In the genomic region with DNA sequence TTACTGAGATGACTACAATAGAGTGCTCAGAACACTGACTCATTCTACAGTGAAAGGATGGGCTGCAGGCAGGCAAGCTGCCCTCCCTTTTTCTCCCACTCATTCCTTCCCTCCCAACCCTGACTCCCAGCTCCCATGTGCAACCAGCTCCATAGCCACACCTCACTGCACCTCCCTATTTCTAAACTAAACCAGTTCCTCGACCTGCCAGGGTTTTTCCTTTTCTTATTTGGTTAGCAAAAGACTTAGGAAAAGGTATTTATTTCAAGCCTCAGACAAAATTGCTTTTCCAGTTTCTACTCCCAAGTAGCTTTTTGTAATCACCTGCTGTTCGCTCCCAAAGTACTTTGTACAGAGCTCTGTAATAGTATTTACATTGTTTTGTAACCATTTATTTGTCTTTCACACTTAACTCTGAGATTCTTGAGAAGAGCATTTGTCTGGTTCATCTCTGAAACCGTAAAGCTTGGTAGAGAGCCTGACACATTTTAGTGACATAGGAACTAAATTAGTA, we compare ENCODE assay signal across 11 cellular contexts. TPM values are rescaled to one million over a fixed set of nuclear protein-coding genes. Genes with fewer than 3 reads are reported as not detected.
DNase-seq lines count a peak whose midpoint lies in the region; ATAC-seq, FAIRE-seq and TF ChIP-seq lines count a peak whose summit lies in the region.
"Had no signal": no experiment of that assay in that cellular context is flagged by ENCODE, and none has a peak within 500 bp of the region (broad histone marks: within the 10 kb centered on the region; RNA-seq: fewer than 3 reads in every experiment).

No MANE protein-coding gene starts in this region.

- H3K4me1 ChIP-seq in Panc1 (ENCODE audit: control insufficient read depth, insufficient read depth, low read length) (no peaks in the 10 kb centered on the region), small intestine (ENCODE audit: control insufficient read depth in 2 of 2, insufficient read depth in 1 of 2, low read depth in 1 of 2, low read length in 1 of 2) (peaks cover 0 to 2% of the 10 kb centered on the region in 2 donors)

- TF ChIP-seq CTCF in Panc1 (IDR thresholded peaks at IDR 0.05) (no peak), GM13976 (IDR thresholded peaks at IDR 0.05; ENCODE audit: borderline replicate concordance, control extremely low read depth, extremely low read depth, insufficient read depth, missing control alignments) (no peak)

- ATAC-seq in Panc1 (peak; percentile 65; the same call in 1 of the 2 replicates), GM21381 (IDR thresholded peaks at IDR 0.05; ENCODE audit: unreplicated experiment) (no peak)

- no peak for TF ChIP-seq POLR2A in H54 (IDR thresholded peaks at IDR 0.05; ENCODE audit: low read depth, low read length)

- intact Hi-C loops in Panc1 (cut with micrococcal nuclease; ENCODE audit: unreplicated experiment), result no loop called here

- H3K4me3 ChIP-seq in Panc1 (ENCODE audit: low read depth in 2 of 2, low read length in 2 of 2) (no peak overlapping the region), small intestine (ENCODE audit: low read depth in 1 of 2, low read length in 2 of 2) (peak overlapping the region in 1 of 2 donors; percentile 39)
- H3K4me3 ChIP-seq: cardiac muscle cell had no signal

- POLR2A ChIA-PET in Panc1 (lab: Charles Lee), result no interaction called here

- in situ Hi-C loops in Panc1 (cut with HindIII; ENCODE audit: low pct_unique_long_range_greater_than_20kb, low sequenced_read_pairs) (no loop called here), GM13976 (cut with MboI; ENCODE audit: low sequenced_read_pairs, unreplicated experiment) (no loop called here)

- DNase-seq in H54 (ENCODE audit: insufficient read length, low spot score), result peak; percentile 25
- no peak for DNase-seq in Panc1 (ENCODE audit: low read depth, low spot score)
- DNase-seq in glomerular visceral epithelial cell (ENCODE audit: extremely low spot score), result peak; percentile 52
- peak; percentile 82 for DNase-seq in small intestine
- DNase-seq in activated CD8-positive, alpha-beta memory T cell treated with anti-CD3 and anti-CD28 coated beads, Interleukin-2, amount 50 U/mL, for 4 hours, result no peak
- DNase-seq in GM13976 (ENCODE audit: low spot score), result no peak
- DNase-seq: activated CD4-positive, CD25-positive, alpha-beta regulatory T cell treated with anti-CD3 and anti-CD28 coated beads, Interleukin-2, amount 50 U/mL, for 72 hours; NCI-H2081 treated with DMSO at 0.1 percent for 48 hours; stimulated activated CD4-positive, alpha-beta T cell treated with anti-CD3 and anti-CD28 coated beads, Interleukin-2, amount 100 ng/mL, for 24 hours had no signal

- no peaks in the 10 kb centered on the region for H3K27me3 ChIP-seq in Panc1 (ENCODE audit: control insufficient read depth, insufficient read depth, low read length)
- H3K27me3 ChIP-seq in small intestine (ENCODE audit: control insufficient read depth in 2 of 2, insufficient read depth in 2 of 2, low read length in 2 of 2), result no peaks in the 10 kb centered on the region
- H3K27me3 ChIP-seq: cardiac muscle cell had no signal

- BruUV-seq in Panc1 (replicated peaks; lab: Mats Ljungman, UMichigan), result no TSS peak

- peak; percentile 94 for FAIRE-seq in H54 (lab: Jason Lieb, UNC)
- FAIRE-seq in small intestine (lab: Jason Lieb, UNC), result no peak

- H3K36me3 ChIP-seq in Panc1 (ENCODE audit: control insufficient read depth, insufficient read depth, low read length) (no peaks in the 10 kb centered on the region), small intestine (ENCODE audit: control insufficient read depth in 2 of 2, insufficient read depth in 2 of 2, low read length in 2 of 2) (no peaks in the 10 kb centered on the region)
- H3K36me3 ChIP-seq: cardiac muscle cell had no signal

- H3K9me3 ChIP-seq in Panc1 (ENCODE audit: control insufficient read depth, insufficient read depth, low read depth, low read length) (no peaks in the 10 kb centered on the region), small intestine (ENCODE audit: control insufficient read depth, low read depth) (no peaks in the 10 kb centered on the region)

- CTCF ChIA-PET in Panc1 (lab: Charles Lee), result no interaction called here

- no peak overlapping the region for H3K27ac ChIP-seq in Panc1 (ENCODE audit: low read length)
- no peak overlapping the region for H3K27ac ChIP-seq in small intestine (ENCODE audit: low read depth in 1 of 2, low read length in 1 of 2)
- H3K27ac ChIP-seq: cardiac muscle cell had no signal

- 6 to 36% (median 15%) methylated on average over 3 of the region's 3 CpGs for WGBS in small intestine, 3 donors

RNA-seq across cellular contexts. Expression of a gene that starts 2.2 kb away (rescaled TPM):
- total RNA-seq in Panc1 (2021; ENCODE audit: unreplicated experiment), result 0.26 TPM
- not detected for polyA plus RNA-seq in Panc1 (2012; ENCODE audit: insufficient read length)
- 100 to 1,000 TPM in 2 of 3 donors, 10 to 100 TPM in 1; 55.5 to 142 (median 101) TPM for polyA plus RNA-seq in small intestine
- total RNA-seq: cardiac muscle cell had no signal

RNA-seq across cellular contexts. Expression of a gene that starts 57.3 kb away (rescaled TPM):
- not detected for total RNA-seq in Panc1 (2021; ENCODE audit: unreplicated experiment)
- not detected for polyA plus RNA-seq in Panc1 (2012; ENCODE audit: insufficient read length)
- under 1 TPM; 0.22 to 0.89 (median 0.27) TPM for polyA plus RNA-seq in small intestine
- total RNA-seq: cardiac muscle cell had no signal
- polyA plus RNA-seq: cardiac muscle cell had no signal

Comparison
In these comparisons a context has a peak if more than half of its experiments do, and no peak if none do; other contexts are left out.
1. DNase-seq: peak in H54 (single experiment), glomerular visceral epithelial cell (single experiment) and small intestine (single experiment); none in Panc1 (single experiment), activated CD8-positive, alpha-beta memory T cell treated with anti-CD3 and anti-CD28 coated beads, Interleukin-2, amount 50 U/mL, for 4 hours (single experiment) and GM13976 (single experiment).